ENCODE assay signal across 1 cellular context in the genomic region with DNA sequence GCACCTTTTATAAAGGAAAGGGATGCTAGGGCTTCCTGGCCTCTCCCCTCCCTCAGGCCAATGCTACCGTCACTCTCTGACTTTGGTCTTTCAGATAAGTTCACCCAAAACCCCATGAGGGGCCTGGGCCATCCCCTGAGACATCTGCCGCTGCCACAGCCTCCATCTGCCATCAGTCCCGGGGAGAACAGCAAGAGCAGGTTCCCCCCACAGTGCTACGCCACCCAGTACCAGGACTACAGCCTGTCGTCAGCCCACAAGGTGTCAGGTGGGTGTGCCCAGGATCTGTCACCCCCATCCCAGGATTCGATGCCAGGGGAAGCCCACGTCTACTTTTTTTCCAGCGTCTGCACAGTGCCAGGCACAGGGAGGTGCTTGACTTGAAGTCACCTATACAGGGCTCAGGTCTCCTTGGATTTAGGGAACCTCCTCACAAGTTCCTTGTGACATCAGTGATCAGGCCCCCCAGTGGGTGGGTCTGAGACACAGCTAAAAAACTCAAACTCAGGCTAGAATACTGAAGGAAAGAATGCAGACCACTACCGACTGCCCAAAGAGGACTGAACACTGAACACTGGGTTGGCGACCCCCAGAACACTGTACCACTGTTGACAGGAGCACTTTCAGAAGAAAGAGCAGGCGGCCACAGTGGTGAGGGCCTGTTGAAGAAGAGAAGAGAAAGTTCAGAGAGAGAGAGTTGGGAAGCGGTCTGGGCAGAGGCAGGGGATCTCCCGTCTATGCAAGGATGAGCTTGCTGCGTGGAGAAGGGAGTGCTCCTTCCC.
TF ChIP-seq lines count a peak whose summit lies in the region.

No MANE protein-coding gene starts in this region.

TF ChIP-seq in liver, 16 proteins besides CTCF, POLR2A, EP300 and RAD21:
- TF ChIP-seq, protein P1, sequence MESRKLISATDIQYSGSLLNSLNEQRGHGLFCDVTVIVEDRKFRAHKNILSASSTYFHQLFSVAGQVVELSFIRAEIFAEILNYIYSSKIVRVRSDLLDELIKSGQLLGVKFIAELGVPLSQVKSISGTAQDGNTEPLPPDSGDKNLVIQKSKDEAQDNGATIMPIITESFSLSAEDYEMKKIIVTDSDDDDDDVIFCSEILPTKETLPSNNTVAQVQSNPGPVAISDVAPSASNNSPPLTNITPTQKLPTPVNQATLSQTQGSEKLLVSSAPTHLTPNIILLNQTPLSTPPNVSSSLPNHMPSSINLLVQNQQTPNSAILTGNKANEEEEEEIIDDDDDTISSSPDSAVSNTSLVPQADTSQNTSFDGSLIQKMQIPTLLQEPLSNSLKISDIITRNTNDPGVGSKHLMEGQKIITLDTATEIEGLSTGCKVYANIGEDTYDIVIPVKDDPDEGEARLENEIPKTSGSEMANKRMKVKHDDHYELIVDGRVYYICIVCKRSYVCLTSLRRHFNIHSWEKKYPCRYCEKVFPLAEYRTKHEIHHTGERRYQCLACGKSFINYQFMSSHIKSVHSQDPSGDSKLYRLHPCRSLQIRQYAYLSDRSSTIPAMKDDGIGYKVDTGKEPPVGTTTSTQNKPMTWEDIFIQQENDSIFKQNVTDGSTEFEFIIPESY (IDR thresholded peaks at IDR 0.05), result no peak
- TF ChIP-seq, protein P2, sequence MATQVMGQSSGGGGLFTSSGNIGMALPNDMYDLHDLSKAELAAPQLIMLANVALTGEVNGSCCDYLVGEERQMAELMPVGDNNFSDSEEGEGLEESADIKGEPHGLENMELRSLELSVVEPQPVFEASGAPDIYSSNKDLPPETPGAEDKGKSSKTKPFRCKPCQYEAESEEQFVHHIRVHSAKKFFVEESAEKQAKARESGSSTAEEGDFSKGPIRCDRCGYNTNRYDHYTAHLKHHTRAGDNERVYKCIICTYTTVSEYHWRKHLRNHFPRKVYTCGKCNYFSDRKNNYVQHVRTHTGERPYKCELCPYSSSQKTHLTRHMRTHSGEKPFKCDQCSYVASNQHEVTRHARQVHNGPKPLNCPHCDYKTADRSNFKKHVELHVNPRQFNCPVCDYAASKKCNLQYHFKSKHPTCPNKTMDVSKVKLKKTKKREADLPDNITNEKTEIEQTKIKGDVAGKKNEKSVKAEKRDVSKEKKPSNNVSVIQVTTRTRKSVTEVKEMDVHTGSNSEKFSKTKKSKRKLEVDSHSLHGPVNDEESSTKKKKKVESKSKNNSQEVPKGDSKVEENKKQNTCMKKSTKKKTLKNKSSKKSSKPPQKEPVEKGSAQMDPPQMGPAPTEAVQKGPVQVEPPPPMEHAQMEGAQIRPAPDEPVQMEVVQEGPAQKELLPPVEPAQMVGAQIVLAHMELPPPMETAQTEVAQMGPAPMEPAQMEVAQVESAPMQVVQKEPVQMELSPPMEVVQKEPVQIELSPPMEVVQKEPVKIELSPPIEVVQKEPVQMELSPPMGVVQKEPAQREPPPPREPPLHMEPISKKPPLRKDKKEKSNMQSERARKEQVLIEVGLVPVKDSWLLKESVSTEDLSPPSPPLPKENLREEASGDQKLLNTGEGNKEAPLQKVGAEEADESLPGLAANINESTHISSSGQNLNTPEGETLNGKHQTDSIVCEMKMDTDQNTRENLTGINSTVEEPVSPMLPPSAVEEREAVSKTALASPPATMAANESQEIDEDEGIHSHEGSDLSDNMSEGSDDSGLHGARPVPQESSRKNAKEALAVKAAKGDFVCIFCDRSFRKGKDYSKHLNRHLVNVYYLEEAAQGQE (IDR thresholded peaks at IDR 0.05), result no peak
- no peak for TF ChIP-seq FOXA1 (IDR thresholded peaks at IDR 0.05)
- TF ChIP-seq, protein P3, sequence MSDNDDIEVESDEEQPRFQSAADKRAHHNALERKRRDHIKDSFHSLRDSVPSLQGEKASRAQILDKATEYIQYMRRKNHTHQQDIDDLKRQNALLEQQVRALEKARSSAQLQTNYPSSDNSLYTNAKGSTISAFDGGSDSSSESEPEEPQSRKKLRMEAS (IDR thresholded peaks at IDR 0.05), result no peak
